ENCODE assay signal across 8 cellular contexts in the genomic region with DNA sequence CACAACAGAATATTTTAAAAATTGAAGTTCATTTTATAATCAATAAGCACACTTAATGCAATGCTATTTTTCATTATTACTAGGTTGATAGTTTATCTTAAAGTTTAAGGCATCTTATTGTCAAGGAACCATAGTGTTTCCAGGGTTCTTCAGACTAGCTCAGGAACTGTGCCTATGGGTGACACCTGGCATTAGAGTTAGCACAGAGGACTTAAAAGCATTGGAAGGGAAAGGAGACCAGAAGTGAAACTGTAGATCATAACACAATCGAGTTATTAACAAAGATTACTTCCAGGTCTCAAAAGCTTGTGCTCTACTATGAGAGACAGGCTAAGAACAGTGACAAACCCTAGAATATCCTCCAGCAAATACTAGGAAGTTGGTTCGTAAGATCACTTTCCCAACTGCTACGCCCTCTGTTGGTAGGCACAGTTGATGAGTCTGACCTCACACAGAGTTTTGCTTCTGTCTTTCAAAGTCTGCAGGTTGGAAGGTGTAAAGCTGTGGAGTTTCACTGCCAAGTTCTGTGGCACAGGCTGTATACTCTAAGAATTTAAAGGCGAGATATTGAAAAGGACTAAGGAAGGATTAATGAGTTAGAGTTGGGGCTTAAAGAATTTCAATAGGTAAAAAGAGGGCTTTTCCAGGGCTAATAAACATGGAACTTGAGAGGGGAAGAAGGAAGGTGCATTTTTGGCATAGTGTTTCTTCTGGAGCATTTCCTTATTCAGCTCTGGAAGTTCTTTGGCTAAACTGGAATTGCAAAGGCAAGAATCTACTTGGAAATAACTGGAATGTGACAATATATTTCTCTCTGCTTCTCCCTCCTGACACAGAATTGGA.
A peak's percentile ranks its signal among the peaks of the same experiment; 100 is the strongest.
DNase-seq lines count a peak whose midpoint lies in the region; ATAC-seq and TF ChIP-seq lines count a peak whose summit lies in the region.

No MANE protein-coding gene starts in this region.

- no peaks in the 10 kb centered on the region for H3K9me3 Mint-ChIP-seq in activated CD4-positive, alpha-beta T cell treated with anti-CD3 and anti-CD28 coated beads, Interleukin-2, amount 10 ng/mL, durations not matched to agents 24 days and 14 days

- no peaks in the 10 kb centered on the region for H3K36me3 ChIP-seq in IMR-90 (ENCODE audit: control insufficient read depth, insufficient read depth, low read length)
- H3K36me3 ChIP-seq in PC-3 (ENCODE audit: low read depth, low read length) = no peaks in the 10 kb centered on the region
- H3K36me3 ChIP-seq in colonic mucosa = no peaks in the 10 kb centered on the region
- H3K36me3 ChIP-seq in right lobe of liver = no peaks in the 10 kb centered on the region

- no peaks in the 10 kb centered on the region for H3K27me3 ChIP-seq in IMR-90 (ENCODE audit: control insufficient read depth, insufficient read depth, low read length)
- H3K27me3 ChIP-seq in PC-3 (ENCODE audit: low read length) = no peaks in the 10 kb centered on the region
- H3K27me3 ChIP-seq in colonic mucosa = no peaks in the 10 kb centered on the region
- no peaks in the 10 kb centered on the region for H3K27me3 ChIP-seq in right lobe of liver

- H3K79me1 ChIP-seq in IMR-90 (ENCODE audit: low read depth in 1 of 2, low read length in 2 of 2) = no peaks in the 10 kb centered on the region

- no peaks in the 10 kb centered on the region for H3K9me2 ChIP-seq in PC-3 (replicated peaks; ENCODE audit: low read length)

- ATAC-seq in GM21619 (IDR thresholded peaks at IDR 0.05; ENCODE audit: unreplicated experiment) = peak; percentile 92
- peak; percentile 90 for ATAC-seq in IMR-90 (ENCODE audit: low read depth)
- ATAC-seq in PC-3 = peak; percentile 42
- ATAC-seq in right lobe of liver = peak; percentile 86 to 97 (median 94)
- no peak for ATAC-seq in GM21717 (IDR thresholded peaks at IDR 0.05; ENCODE audit: unreplicated experiment)

- no TSS peak for BruUV-seq in IMR-90 (replicated peaks; lab: Mats Ljungman, UMichigan)
- no TSS peak for BruUV-seq in PC-3 (replicated peaks; lab: Mats Ljungman, UMichigan)

- H2BK15ac ChIP-seq in IMR-90 (ENCODE audit: low read depth, low read length) = no peak overlapping the region

- H3K27ac Mint-ChIP-seq in activated CD4-positive, alpha-beta T cell treated with anti-CD3 and anti-CD28 coated beads, Interleukin-2, amount 10 ng/mL, durations not matched to agents 24 days and 14 days = no peak overlapping the region

- TF ChIP-seq CTCF in IMR-90 (conservative IDR thresholded peaks at IDR 0.05; ENCODE audit: low read depth, low read length) (peak; percentile 72), PC-3 (conservative IDR thresholded peaks at IDR 0.05; ENCODE audit: low read depth, low read length) (peak; percentile 96), colonic mucosa (IDR thresholded peaks at IDR 0.05) (peak; percentile 72), right lobe of liver (IDR thresholded peaks at IDR 0.05) (peak; percentile 67 to 78 (median 72))

- H3K9me3 ChIP-seq in IMR-90 (ENCODE audit: control insufficient read depth, insufficient read depth, low read length) (no peaks in the 10 kb centered on the region), PC-3 (ENCODE audit: low read length) (no peaks in the 10 kb centered on the region), colonic mucosa (no peaks in the 10 kb centered on the region), right lobe of liver (no peaks in the 10 kb centered on the region)

- H3K14ac ChIP-seq in IMR-90 (replicated peaks; ENCODE audit: low read depth, low read length) = no peak overlapping the region

- H3K79me2 ChIP-seq in PC-3 (ENCODE audit: low read length) = no peaks in the 10 kb centered on the region

- H3K27me3 Mint-ChIP-seq in activated CD4-positive, alpha-beta T cell treated with anti-CD3 and anti-CD28 coated beads, Interleukin-2, amount 10 ng/mL, durations not matched to agents 24 days and 14 days = no peaks in the 10 kb centered on the region

- POLR2A ChIA-PET in IMR-90 (lab: Charles Lee; ENCODE audit: unreplicated experiment) (no interaction called here), PC-3 (lab: Charles Lee; ENCODE audit: unreplicated experiment) (no interaction called here)

- no peak overlapping the region for H3K56ac ChIP-seq in IMR-90 (ENCODE audit: extremely low read depth, insufficient read depth, low read length)

- H3K4me1 Mint-ChIP-seq in activated CD4-positive, alpha-beta T cell treated with anti-CD3 and anti-CD28 coated beads, Interleukin-2, amount 10 ng/mL, durations not matched to agents 24 days and 14 days = no peaks in the 10 kb centered on the region

- H3K4me3 ChIP-seq in IMR-90 (ENCODE audit: insufficient read depth, low read depth, low read length) (no peak overlapping the region), PC-3 (ENCODE audit: low read length) (no peak overlapping the region), colonic mucosa (no peak overlapping the region), right lobe of liver (no peak overlapping the region)

- no peak overlapping the region for H3K23ac ChIP-seq in IMR-90 (ENCODE audit: low read depth, low read length)

- intact Hi-C loops in activated CD4-positive, alpha-beta T cell treated with anti-CD3 and anti-CD28 coated beads, Interleukin-2, amount 10 ng/mL, durations not matched to agents 24 days and 14 days (cut with micrococcal nuclease) = loop anchor here (1.0 kb wide), 1 partner anchor 652 kb away; no protein-coding TSS in a partner anchor
- intact Hi-C loops in IMR-90 (cut with micrococcal nuclease) (loop anchor here (1.0 to 10.0 kb wide), 4 partner anchors 280 to 738 kb away; no protein-coding TSS in a partner anchor), PC-3 (cut with micrococcal nuclease) (loop anchor here (5.0 to 10.0 kb wide), 3 partner anchors 63 to 533 kb away; partner anchors contain the start of gene JAG1), colonic mucosa (cut with DNase I) (loop anchor here (5.0 to 10.0 kb wide), 2 partner anchors 530 to 648 kb away; partner anchors contain the start of gene JAG1), right lobe of liver (cut with DNase I) (no loop called here)

- DNase-seq in activated CD4-positive, alpha-beta T cell treated with anti-CD3 and anti-CD28 coated beads, Interleukin-2, amount 10 ng/mL, durations not matched to agents 24 days and 14 days = peak; percentile 66
- DNase-seq in activated CD4-positive, alpha-beta T cell treated with anti-CD3 and anti-CD28 coated beads for 1 hour = no peak
- DNase-seq in IMR-90 = peak; percentile 71
- DNase-seq in PC-3 = peak; percentile 84
- peak; percentile 78 for DNase-seq in colonic mucosa
- peak in 2 of 3 donors; percentile 33 to 52 for DNase-seq in right lobe of liver

- no peak overlapping the region for H2AK9ac ChIP-seq in IMR-90 (replicated peaks; ENCODE audit: low read depth, low read length, poor library complexity)

- H4K8ac ChIP-seq in IMR-90 (ENCODE audit: low read depth in 2 of 2, low read length in 2 of 2) = no peak overlapping the region

- 100% methylated on average over 1 of the region's 4 CpGs for WGBS in IMR-90 (ENCODE audit: extremely low coverage in 2 of 2, insufficient read length in 1 of 2), 2 experiments
- 16% methylated on average over 4 of the region's 4 CpGs for WGBS in right lobe of liver (ENCODE audit: insufficient coverage, low coverage, low lambda C conversion rate, missing lambda C conversion rate)

- no peaks in the 10 kb centered on the region for H3K36me3 Mint-ChIP-seq in activated CD4-positive, alpha-beta T cell treated with anti-CD3 and anti-CD28 coated beads, Interleukin-2, amount 10 ng/mL, durations not matched to agents 24 days and 14 days (ENCODE audit: low read depth)

- H4K20me1 ChIP-seq in IMR-90 (ENCODE audit: insufficient read depth, low read length) (no peaks in the 10 kb centered on the region), PC-3 (ENCODE audit: low read length) (no peaks in the 10 kb centered on the region)

- H3K9ac ChIP-seq in IMR-90 (ENCODE audit: low read depth, low read length) (no peak overlapping the region), PC-3 (ENCODE audit: low read length) (no peak overlapping the region), colonic mucosa (ENCODE audit: low read depth in 2 of 2, low read length in 2 of 2) (no peak overlapping the region)

- H2BK120ac ChIP-seq in IMR-90 (ENCODE audit: low read depth, low read length) = peak overlapping the region; percentile 28; the same call in 1 of the 2 replicates

- no peak overlapping the region for H4K91ac ChIP-seq in IMR-90 (ENCODE audit: insufficient read depth, low read depth, low read length)

- H3K4me2 ChIP-seq in IMR-90 (ENCODE audit: low read depth, low read length) (no peak overlapping the region), PC-3 (ENCODE audit: low read length) (no peak overlapping the region)

- H3K4me3 Mint-ChIP-seq in activated CD4-positive, alpha-beta T cell treated with anti-CD3 and anti-CD28 coated beads, Interleukin-2, amount 10 ng/mL, durations not matched to agents 24 days and 14 days = no peak overlapping the region

- H2BK5ac ChIP-seq in IMR-90 (ENCODE audit: low read depth, low read length, poor library complexity, severe bottlenecking) = no peak overlapping the region

- in situ Hi-C loops in IMR-90 (cut with MboI; ENCODE audit: low sequenced_read_pairs) = no loop called here

- no peak for TF ChIP-seq POLR2A in IMR-90 (IDR thresholded peaks at IDR 0.05; ENCODE audit: low read depth, low read length)
- no peak for TF ChIP-seq POLR2A in right lobe of liver (IDR thresholded peaks at IDR 0.05)

- H4K5ac ChIP-seq in IMR-90 (ENCODE audit: low read depth, low read length) = no peak overlapping the region

- H2AFZ ChIP-seq in IMR-90 (replicated peaks; ENCODE audit: low read length, poor library complexity) (no peak overlapping the region), PC-3 (ENCODE audit: low read length) (peak overlapping the region; percentile 27; the same call in 1 of the 2 replicates)

- H3F3A ChIP-seq in PC-3 (ENCODE audit: low read length, unreplicated experiment) = peaks cover 22% of the 10 kb centered on the region

- H3K4ac ChIP-seq in IMR-90 (ENCODE audit: low read depth, low read length) = peak overlapping the region; percentile 18; the same call in 1 of the 2 replicates

- TF ChIP-seq RAD21 in IMR-90 (IDR thresholded peaks at IDR 0.05; ENCODE audit: low read length) = peak; percentile 77

- H3K18ac ChIP-seq in IMR-90 (ENCODE audit: low read depth, low read length) = no peak overlapping the region

- H2AK5ac ChIP-seq in IMR-90 (ENCODE audit: low read depth, low read length) = no peak overlapping the region

- dilution Hi-C loops in IMR-90 (cut with HindIII; ENCODE audit: low sequenced_read_pairs, unreplicated experiment) = no loop called here

- no peaks in the 10 kb centered on the region; the same call in 1 of the 2 replicates for H3K9me1 ChIP-seq in IMR-90 (ENCODE audit: insufficient read depth, low read length)

- H3K4me1 ChIP-seq in IMR-90 (ENCODE audit: control insufficient read depth, insufficient read depth, low read length) (no peaks in the 10 kb centered on the region; the same call in none of the 2 replicates), PC-3 (ENCODE audit: insufficient read depth, low read length) (peaks cover 51% of the 10 kb centered on the region), colonic mucosa (no peaks in the 10 kb centered on the region), right lobe of liver (no peaks in the 10 kb centered on the region)

- no peak overlapping the region for H3K27ac ChIP-seq in IMR-90 (ENCODE audit: insufficient read depth, low read length)
- no peak overlapping the region for H3K27ac ChIP-seq in PC-3 (ENCODE audit: low read length)
- no peak overlapping the region for H3K27ac ChIP-seq in colonic mucosa
- H3K27ac ChIP-seq in right lobe of liver = no peak overlapping the region

- CTCF ChIA-PET in IMR-90 (lab: Yijun Ruan, JAX) (interaction anchor here (0.5 to 2.9 kb wide), 15 partner anchors 10 to 531 kb away, joined by 3 to 10 read pairs (median 4); no protein-coding TSS in a partner anchor), PC-3 (lab: Charles Lee) (interaction anchor here (0.6 to 1.0 kb wide), 5 partner anchors 48 to 412 kb away, joined by 3 to 9 read pairs (median 3); no protein-coding TSS in a partner anchor)

- peak overlapping the region; percentile 5; the same call in 1 of the 2 replicates for H2BK20ac ChIP-seq in IMR-90 (ENCODE audit: low read depth, low read length)

Comparison
In these comparisons a context has a peak if more than half of its experiments do, and no peak if none do; other contexts are left out.
1. intact Hi-C loops: an anchor here in activated CD4-positive, alpha-beta T cell treated with anti-CD3 and anti-CD28 coated beads, Interleukin-2, amount 10 ng/mL, durations not matched to agents 24 days and 14 days (1.0 kb wide), IMR-90 (1.0 to 10.0 kb wide), PC-3 (5.0 to 10.0 kb wide) and colonic mucosa (5.0 to 10.0 kb wide); none called in right lobe of liver.